ENCODE assay signal across 30 cellular contexts in genomic region chr2:101899871-101900270, GRCh38.
A peak's percentile ranks its signal among the peaks of the same experiment; 100 is the strongest.
DNase-seq lines count a peak whose midpoint lies in the region; ATAC-seq, FAIRE-seq and TF ChIP-seq lines count a peak whose summit lies in the region.
"Had no signal": no experiment of that assay in that cellular context is flagged by ENCODE, and none has a peak within 500 bp of the region (broad histone marks: within the 10 kb centered on the region; RNA-seq: fewer than 3 reads in every experiment).

No MANE protein-coding gene starts in this region.

- H3K9me3 ChIP-seq in HepG2 (ENCODE audit: low read length) (no peaks in the 10 kb centered on the region; the same call in 1 of the 2 replicates), right lobe of liver (no peaks in the 10 kb centered on the region), PC-3 (ENCODE audit: low read length) (no peaks in the 10 kb centered on the region)
- H3K9me3 ChIP-seq: lower lobe of right lung, upper lobe of right lung had no signal

- in situ Hi-C loops in HepG2 (cut with HindIII; ENCODE audit: extremely low pct_ligation_motif_present, low pct_unique_long_range_greater_than_20kb) = loop anchor here (5.0 kb wide), 1 partner anchor 82 kb away; no protein-coding TSS in a partner anchor

- ATAC-seq in HepG2 (no peak), right lobe of liver (no peak), PC-3 (peak; percentile 46), left colon (no peak)
- no peak for ATAC-seq in stimulated activated memory B cell treated with anti-CD40 and anti-IgM and Interleukin-4, amounts not matched to agents 10 μg/mL and 1 μg/mL and 100 μg/mL, for 72 hours
- no peak for ATAC-seq in effector memory CD8-positive, alpha-beta T cell (replicated peaks)
- ATAC-seq: lower lobe of right lung, natural killer cell had no signal

- no peak overlapping the region for H3K4me3 ChIP-seq in HepG2 (replicated peaks in 1 of 3; ENCODE audit: insufficient read depth in 1 of 3, low read depth in 2 of 3, low read length in 3 of 3)
- no peak overlapping the region for H3K4me3 ChIP-seq in right lobe of liver
- no peak overlapping the region for H3K4me3 ChIP-seq in PC-3 (ENCODE audit: low read length)
- no peak overlapping the region for H3K4me3 ChIP-seq in epithelial cell of esophagus (ENCODE audit: low read length)
- H3K4me3 ChIP-seq: BLaER1 treated with 17β-estradiol and CSF1 and Interleukin-3, amounts not matched to agents 10 nM and 100 nM; cardiac muscle cell; lower lobe of right lung; upper lobe of right lung had no signal

- no peaks in the 10 kb centered on the region for H3K27me3 Mint-ChIP-seq in stimulated activated memory B cell treated with anti-CD40 and anti-IgM and Interleukin-4, amounts not matched to agents 10 μg/mL and 1 μg/mL and 100 μg/mL, for 72 hours
- H3K27me3 Mint-ChIP-seq in effector memory CD8-positive, alpha-beta T cell = peaks cover 14 to 15% of the 10 kb centered on the region in 2 donors

- POLR2A ChIA-PET in HepG2 (lab: Yijun Ruan, JAX) = no interaction called here
- POLR2A ChIA-PET in PC-3 (lab: Charles Lee; ENCODE audit: unreplicated experiment) = no interaction called here

- WGBS in HepG2 (ENCODE audit: low lambda C conversion rate) = 93% methylated on average over 1 of the region's 1 CpG
- 78% methylated on average over 1 of the region's 1 CpG for WGBS in right lobe of liver (ENCODE audit: insufficient coverage, low coverage, low lambda C conversion rate, missing lambda C conversion rate)

- no peak for DNase-seq in HepG2 (ENCODE audit: low spot score)
- DNase-seq in right lobe of liver = no peak
- DNase-seq in PC-3 = peak; percentile 78
- peak; percentile 71 for DNase-seq in epithelial cell of esophagus (ENCODE audit: low read depth)
- no peak for DNase-seq in effector memory CD8-positive, alpha-beta T cell
- DNase-seq in HTR-8/SVneo (ENCODE audit: insufficient read length, low spot score) = no peak
- DNase-seq in left colon = no peak
- DNase-seq: activated T-cell treated with anti-CD3 and anti-CD28 coated beads, Interleukin-2, amount 50 U/mL, for 1 hour; anterior cingulate cortex; COR-L47; DMS53; effector CD4-positive, alpha-beta T cell; erythroblast; H7; Kasumi-1; lower lobe of right lung; MV-4-11; natural killer cell; NCI-H1436 treated with DMSO at 0.1 percent for 48 hours; stimulated activated naive CD4-positive, alpha-beta T cell; upper lobe of right lung had no signal

- no peak overlapping the region for H3K4me3 Mint-ChIP-seq in stimulated activated memory B cell treated with anti-CD40 and anti-IgM and Interleukin-4, amounts not matched to agents 10 μg/mL and 1 μg/mL and 100 μg/mL, for 72 hours
- no peak overlapping the region for H3K4me3 Mint-ChIP-seq in effector memory CD8-positive, alpha-beta T cell
- H3K4me3 Mint-ChIP-seq: activated naive CD8-positive, alpha-beta T cell; natural killer cell had no signal

- H3K4me1 Mint-ChIP-seq in stimulated activated memory B cell treated with anti-CD40 and anti-IgM and Interleukin-4, amounts not matched to agents 10 μg/mL and 1 μg/mL and 100 μg/mL, for 72 hours = peaks cover 10% of the 10 kb centered on the region
- peaks cover 6 to 9% of the 10 kb centered on the region in 2 donors for H3K4me1 Mint-ChIP-seq in effector memory CD8-positive, alpha-beta T cell (ENCODE audit: low read depth in 2 of 2)

- no TSS peak for BruUV-seq in HepG2 (replicated peaks; lab: Mats Ljungman, UMichigan)
- no TSS peak for BruUV-seq in PC-3 (replicated peaks; lab: Mats Ljungman, UMichigan)

- no peaks in the 10 kb centered on the region for H3K79me2 ChIP-seq in HepG2 (ENCODE audit: insufficient read depth, low read length)
- no peaks in the 10 kb centered on the region for H3K79me2 ChIP-seq in PC-3 (ENCODE audit: low read length)

- peaks cover 0 to 4% of the 10 kb centered on the region in 2 experiments; a peak in 3 of 5 replicates for H3K36me3 ChIP-seq in HepG2 (replicated peaks in 1 of 2; ENCODE audit: control insufficient read depth in 1 of 2, insufficient read depth in 2 of 2, low read length in 2 of 2)
- no peaks in the 10 kb centered on the region for H3K36me3 ChIP-seq in right lobe of liver
- peaks cover 25% of the 10 kb centered on the region for H3K36me3 ChIP-seq in PC-3 (ENCODE audit: low read depth, low read length)
- H3K36me3 ChIP-seq: cardiac muscle cell had no signal

- peaks cover 14% of the 10 kb centered on the region for H3K36me3 Mint-ChIP-seq in stimulated activated memory B cell treated with anti-CD40 and anti-IgM and Interleukin-4, amounts not matched to agents 10 μg/mL and 1 μg/mL and 100 μg/mL, for 72 hours
- H3K36me3 Mint-ChIP-seq in effector memory CD8-positive, alpha-beta T cell (ENCODE audit: insufficient read depth) = peaks cover 7% of the 10 kb centered on the region
- H3K36me3 Mint-ChIP-seq: natural killer cell had no signal

- TF ChIP-seq EP300 in HepG2 (IDR thresholded peaks at IDR 0.05; ENCODE audit: low read depth in 2 of 2, low read length in 2 of 2) (no peak), HepG2 (CRISPR knock-in tag; IDR thresholded peaks at IDR 0.05; ENCODE audit: borderline replicate concordance) (no peak)

- no peaks in the 10 kb centered on the region for H3K9me2 ChIP-seq in PC-3 (replicated peaks; ENCODE audit: low read length)

- H4K20me1 ChIP-seq in HepG2 (ENCODE audit: insufficient read depth, low read length) (no peaks in the 10 kb centered on the region), PC-3 (ENCODE audit: low read length) (no peaks in the 10 kb centered on the region)
- H4K20me1 ChIP-seq: BLaER1 treated with 17β-estradiol and CSF1 and Interleukin-3, amounts not matched to agents 10 nM and 100 nM had no signal

- H2AFZ ChIP-seq in HepG2 (ENCODE audit: low read length) (no peak overlapping the region), PC-3 (ENCODE audit: low read length) (no peak overlapping the region)

- no peak for FAIRE-seq in HepG2 (lab: Jason Lieb, UNC)
- no peak for FAIRE-seq in HTR-8/SVneo (lab: Jason Lieb, UNC)
- FAIRE-seq: colon, G401.6, islet of Langerhans, RCC 7860 had no signal

- TF ChIP-seq POLR2A in HepG2 (IDR thresholded peaks at IDR 0.05; ENCODE audit: insufficient read depth in 1 of 2, low read depth in 2 of 2, low read length in 2 of 2) (no peak), right lobe of liver (IDR thresholded peaks at IDR 0.05) (no peak)

- H3F3A ChIP-seq in PC-3 (ENCODE audit: low read length, unreplicated experiment) = peaks cover 8% of the 10 kb centered on the region

- H3K4me2 ChIP-seq in HepG2 (ENCODE audit: low read depth, low read length) = no peak overlapping the region
- peak overlapping the region; percentile 44 for H3K4me2 ChIP-seq in PC-3 (ENCODE audit: low read length)
- H3K4me2 ChIP-seq: BLaER1 treated with 17β-estradiol and CSF1 and Interleukin-3, amounts not matched to agents 10 nM and 100 nM had no signal

- peaks cover 16% of the 10 kb centered on the region for H3K4me1 ChIP-seq in HepG2 (ENCODE audit: insufficient read depth, low read length)
- no peaks in the 10 kb centered on the region for H3K4me1 ChIP-seq in right lobe of liver
- H3K4me1 ChIP-seq in PC-3 (ENCODE audit: insufficient read depth, low read length) = peaks cover 18% of the 10 kb centered on the region
- H3K4me1 ChIP-seq: lower lobe of right lung, upper lobe of right lung had no signal

- H3K27ac Mint-ChIP-seq in stimulated activated memory B cell treated with anti-CD40 and anti-IgM and Interleukin-4, amounts not matched to agents 10 μg/mL and 1 μg/mL and 100 μg/mL, for 72 hours = peak overlapping the region; percentile 63
- no peak overlapping the region for H3K27ac Mint-ChIP-seq in effector memory CD8-positive, alpha-beta T cell
- H3K27ac Mint-ChIP-seq: activated naive CD8-positive, alpha-beta T cell; natural killer cell had no signal

- no peak overlapping the region for H3K27ac ChIP-seq in HepG2 (ENCODE audit: extremely low read length, insufficient read depth, low read length)
- H3K27ac ChIP-seq in right lobe of liver = no peak overlapping the region
- peak overlapping the region; percentile 59 for H3K27ac ChIP-seq in PC-3 (ENCODE audit: low read length)
- H3K27ac ChIP-seq: BLaER1 treated with 17β-estradiol and CSF1 and Interleukin-3, amounts not matched to agents 10 nM and 100 nM; cardiac muscle cell; HL-60; lower lobe of right lung; upper lobe of right lung had no signal

- H3K27me3 ChIP-seq in HepG2 (ENCODE audit: control insufficient read depth in 1 of 2, insufficient read depth in 2 of 2, low read length in 2 of 2) (no peaks in the 10 kb centered on the region), right lobe of liver (no peaks in the 10 kb centered on the region), PC-3 (ENCODE audit: low read length) (no peaks in the 10 kb centered on the region)
- H3K27me3 ChIP-seq: BLaER1 treated with 17β-estradiol and CSF1 and Interleukin-3, amounts not matched to agents 10 nM and 100 nM; cardiac muscle cell; upper lobe of right lung had no signal

- H3K9me3 Mint-ChIP-seq in stimulated activated memory B cell treated with anti-CD40 and anti-IgM and Interleukin-4, amounts not matched to agents 10 μg/mL and 1 μg/mL and 100 μg/mL, for 72 hours = peaks cover 3% of the 10 kb centered on the region
- H3K9me3 Mint-ChIP-seq in effector memory CD8-positive, alpha-beta T cell = peaks cover 0 to 2% of the 10 kb centered on the region in 2 donors
- H3K9me3 Mint-ChIP-seq: natural killer cell had no signal

- no peak for TF ChIP-seq CTCF in HepG2 (CRISPR knock-in tag; IDR thresholded peaks at IDR 0.05)
- no peak for TF ChIP-seq CTCF in right lobe of liver (IDR thresholded peaks at IDR 0.05)
- no peak for TF ChIP-seq CTCF in PC-3 (conservative IDR thresholded peaks at IDR 0.05; ENCODE audit: low read depth, low read length)
- no peak for TF ChIP-seq CTCF in epithelial cell of esophagus (IDR thresholded peaks at IDR 0.05; ENCODE audit: insufficient read depth, low read depth, low read length, missing control alignments)

- no peak for TF ChIP-seq RAD21 in HepG2 (CRISPR knock-in tag; IDR thresholded peaks at IDR 0.05)

- intact Hi-C loops in HepG2 (cut with micrococcal nuclease; ENCODE audit: unreplicated experiment) (loop anchor here (5.0 kb wide), 1 partner anchor 87 kb away; no protein-coding TSS in a partner anchor), right lobe of liver (cut with DNase I) (loop anchor here in 1 of 2 donors (10.0 kb wide), 1 partner anchor 85 kb away; no protein-coding TSS in a partner anchor), PC-3 (cut with micrococcal nuclease) (loop anchor here (5.0 kb wide), 1 partner anchor 82 kb away; no protein-coding TSS in a partner anchor), left colon (cut with DNase I, micrococcal nuclease) (no loop called here)

- H3K9ac ChIP-seq in HepG2 (ENCODE audit: insufficient read depth, low read depth, low read length) = no peak overlapping the region
- no peak overlapping the region; the same call in 1 of the 2 replicates for H3K9ac ChIP-seq in PC-3 (ENCODE audit: low read length)
- H3K9ac ChIP-seq: BLaER1 treated with 17β-estradiol and CSF1 and Interleukin-3, amounts not matched to agents 10 nM and 100 nM had no signal

- CTCF ChIA-PET in HepG2 (lab: Yijun Ruan, JAX; ENCODE audit: low intra/inter-chr PET ratio, low total read pairs) (no interaction called here), PC-3 (lab: Charles Lee) (no interaction called here)

TF ChIP-seq in HepG2, 621 proteins besides CTCF, POLR2A, EP300 and RAD21 (continues in another document):
- no peak for TF ChIP-seq ZNF264 (CRISPR knock-in tag; IDR thresholded peaks at IDR 0.05)
- TF ChIP-seq ZBTB20 (CRISPR knock-in tag; IDR thresholded peaks at IDR 0.05; ENCODE audit: borderline replicate concordance, low read depth) = no peak

Comparison
In these comparisons a context has a peak if more than half of its experiments do, and no peak if none do; other contexts are left out.
1. DNase-seq: peak in PC-3 (single experiment) and epithelial cell of esophagus (single experiment); none in HepG2 (single experiment), right lobe of liver (0 of 3), effector memory CD8-positive, alpha-beta T cell (0 of 3), HTR-8/SVneo (single experiment) and left colon (0 of 2).
2. intact Hi-C loops: an anchor here in HepG2 (5.0 kb wide) and PC-3 (5.0 kb wide); none called in left colon.